In the genomic region with DNA sequence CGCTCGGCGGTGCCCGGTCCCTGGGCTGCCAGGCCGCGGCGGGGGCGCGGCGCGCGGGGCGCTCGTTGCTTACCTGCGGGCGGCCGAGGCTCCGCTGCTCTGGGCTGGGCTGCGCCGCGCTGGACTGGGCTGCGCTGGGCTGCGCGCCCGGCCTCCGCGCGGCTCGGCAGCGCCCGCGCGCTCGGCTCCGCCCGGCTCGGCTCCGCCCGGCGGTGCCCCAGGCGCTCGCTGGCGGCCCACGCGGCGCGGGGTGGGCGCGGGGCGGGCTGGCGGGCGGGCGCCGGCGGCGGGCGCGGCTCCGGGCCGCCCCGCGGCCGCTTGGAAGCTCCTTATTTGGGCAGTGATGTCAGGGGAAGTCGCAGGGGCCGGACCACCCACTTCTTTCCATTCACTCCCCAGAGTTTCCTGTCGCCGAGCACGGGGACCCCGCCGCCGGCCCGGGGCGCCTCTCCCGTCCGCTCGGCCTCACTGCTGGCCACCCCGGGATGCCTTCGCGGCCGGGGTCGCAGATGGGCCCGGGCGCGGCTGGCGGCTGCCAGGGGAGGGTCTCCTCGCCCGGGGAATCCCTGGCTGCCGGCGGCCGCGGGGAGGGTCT, we compare ENCODE assay signal across 7 cellular contexts.
DNase-seq lines count a peak whose midpoint lies in the region; ATAC-seq and FAIRE-seq lines count a peak whose summit lies in the region.

No MANE protein-coding gene starts in this region.

- ATAC-seq in HG02678 (IDR thresholded peaks at IDR 0.05; ENCODE audit: unreplicated experiment), result peak; percentile 73
- ATAC-seq in esophagus mucosa, result peak; percentile 67
- ATAC-seq in naive thymus-derived CD4-positive, alpha-beta T cell, result peak; percentile 88

- H3K27me3 ChIP-seq in naive thymus-derived CD4-positive, alpha-beta T cell (ENCODE audit: control insufficient read depth in 2 of 2, insufficient read depth in 2 of 2, low read length in 2 of 2), result no peaks in the 10 kb centered on the region

- peak overlapping the region in 6 of 10 donors; percentile 13 to 93 (median 70) for H3K4me3 Mint-ChIP-seq in naive thymus-derived CD4-positive, alpha-beta T cell

- no peak for FAIRE-seq in GM18507 (lab: Jason Lieb, UNC)

- intact Hi-C loops in naive thymus-derived CD4-positive, alpha-beta T cell (cut with micrococcal nuclease), result loop anchor here (1.0 to 10.0 kb wide), 8 partner anchors 77 to 793 kb away; partner anchors contain the start of genes HIVEP3 (in 1 of the 2), PPCS (in 1 of the 2) and ZMYND12 (in 1 of the 2)

- peaks cover 0 to 17% (median 0%) of the 10 kb centered on the region in 5 donors for H3K36me3 Mint-ChIP-seq in naive thymus-derived CD4-positive, alpha-beta T cell

- H3K4me1 ChIP-seq in naive thymus-derived CD4-positive, alpha-beta T cell (ENCODE audit: control insufficient read depth in 2 of 2, insufficient read depth in 2 of 2, low read length in 2 of 2), result peaks cover 25 to 51% of the 10 kb centered on the region in 2 donors

- DNase-seq in GM18507 (ENCODE audit: extremely low spot score, insufficient read length, low read depth) (peak; percentile 70), NCI-H69 (lab: John Stamatoyannopoulos, UW) (peak; percentile 71), activated T-cell treated with anti-CD3 and anti-CD28 coated beads for 24 hours (ENCODE audit: low read depth) (peak; percentile 71)
- DNase-seq in naive thymus-derived CD4-positive, alpha-beta T cell, result peak; percentile 47 to 82 (median 60)
- peak; percentile 35 to 59 (median 42) for DNase-seq in stimulated activated naive CD4-positive, alpha-beta T cell (lab: John Stamatoyannopoulos, UW)

- H3K9me3 ChIP-seq in naive thymus-derived CD4-positive, alpha-beta T cell (ENCODE audit: control insufficient read depth in 2 of 3, low read length in 3 of 3), result no peaks in the 10 kb centered on the region

- no peaks in the 10 kb centered on the region for H3K36me3 ChIP-seq in naive thymus-derived CD4-positive, alpha-beta T cell (ENCODE audit: control insufficient read depth in 2 of 3, insufficient read depth in 3 of 3, low read length in 3 of 3)

- H3K9me3 Mint-ChIP-seq in naive thymus-derived CD4-positive, alpha-beta T cell, result no peaks in the 10 kb centered on the region

- H3K4me3 ChIP-seq in naive thymus-derived CD4-positive, alpha-beta T cell (ENCODE audit: low read length), result peak overlapping the region; percentile 60

- CTCF ChIA-PET in naive thymus-derived CD4-positive, alpha-beta T cell (lab: Charles Lee), result interaction anchor here (1.2 kb wide), 1 partner anchor 89 kb away, joined by 3 read pairs; no protein-coding TSS in a partner anchor

- peak overlapping the region; percentile 61 for H3K27ac ChIP-seq in naive thymus-derived CD4-positive, alpha-beta T cell (ENCODE audit: low read depth, low read length)

- H3K4me1 Mint-ChIP-seq in naive thymus-derived CD4-positive, alpha-beta T cell, result peaks cover 42 to 80% (median 66%) of the 10 kb centered on the region in 7 donors

- H3K27me3 Mint-ChIP-seq in naive thymus-derived CD4-positive, alpha-beta T cell, result no peaks in the 10 kb centered on the region

- POLR2A ChIA-PET in naive thymus-derived CD4-positive, alpha-beta T cell (lab: Charles Lee), result interaction anchor here (1.3 to 3.2 kb wide), 3 partner anchors 9 to 11 kb away, joined by 3 to 20 read pairs (median 3); no protein-coding TSS in a partner anchor

- peak overlapping the region in 2 of 9 donors; percentile 56 to 84 for H3K27ac Mint-ChIP-seq in naive thymus-derived CD4-positive, alpha-beta T cell

Comparison
In these comparisons a context has a peak if more than half of its experiments do, and no peak if none do; other contexts are left out.
1. Peak in every context shown above with its lines: DNase-seq, ATAC-seq, H3K4me3 ChIP-seq and H3K27ac ChIP-seq.